In the genomic region with DNA sequence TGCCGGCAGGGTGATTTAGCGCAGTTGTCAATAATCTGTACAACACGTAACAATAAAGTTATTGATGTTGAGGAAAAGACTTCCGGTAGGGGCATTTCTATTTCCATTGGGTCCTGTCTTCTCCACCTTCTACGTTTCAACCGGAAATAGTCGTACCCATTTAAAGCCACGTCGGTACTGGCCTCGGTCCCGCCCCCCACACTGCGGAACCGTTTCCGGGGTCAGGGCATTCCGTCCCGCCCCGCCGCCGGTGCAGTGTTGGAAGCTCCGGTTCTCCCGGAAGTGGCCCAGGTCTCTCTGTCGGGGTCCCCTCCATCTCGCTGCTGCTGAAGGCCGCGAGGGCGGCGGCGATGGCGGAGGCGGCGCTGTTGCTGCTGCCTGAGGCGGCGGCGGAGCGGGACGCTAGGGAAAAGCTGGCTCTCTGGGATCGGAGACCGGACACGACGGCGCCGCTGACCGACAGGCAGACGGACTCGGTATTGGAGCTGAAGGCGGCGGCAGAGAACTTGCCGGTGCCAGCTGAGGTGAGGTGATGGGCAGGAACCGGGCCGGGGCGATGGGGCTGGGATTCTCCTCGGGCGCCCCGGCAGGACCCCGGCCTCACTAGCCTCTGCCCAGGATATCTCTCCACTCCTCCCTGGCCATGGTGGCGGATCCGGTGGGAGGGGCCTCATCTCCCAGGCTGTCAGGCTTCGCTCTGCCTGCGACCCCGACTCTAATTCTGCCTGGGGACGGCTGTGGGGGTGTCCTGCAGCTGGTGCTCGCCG, we compare ENCODE assay signal across 8 cellular contexts. TPM values are rescaled to one million over a fixed set of nuclear protein-coding genes. Genes with fewer than 3 reads are reported as not detected.
DNase-seq lines count a peak whose midpoint lies in the region; ATAC-seq, FAIRE-seq and TF ChIP-seq lines count a peak whose summit lies in the region.

COG3 (plus strand) TSS at position 253 of the 767 bp plus-strand sequence; CDS start at position 351, 98 bp downstream.

- no peaks in the 10 kb centered on the region for H3K9me3 ChIP-seq in OCI-LY3 (ENCODE audit: insufficient read depth, low read length)
- H3K9me3 ChIP-seq in mesodermal cell (ENCODE audit: control insufficient read depth, low read length), result no peaks in the 10 kb centered on the region

- H3K79me2 ChIP-seq in OCI-LY3 (ENCODE audit: low read length), result peaks cover 49% of the 10 kb centered on the region

- peak within 1 kb of the TSS; percentile 64 for H3K27ac ChIP-seq in OCI-LY3 (ENCODE audit: low read length)
- H3K27ac ChIP-seq in mesodermal cell (ENCODE audit: low read depth, low read length, severe bottlenecking), result peak within 1 kb of the TSS; percentile 95

- DNase-seq in DMS 273 (lab: John Stamatoyannopoulos, UW; ENCODE audit: unreplicated experiment) (peak; percentile 96), HuH-7 (ENCODE audit: low spot score) (peak; percentile 84)
- peak; percentile 95 for DNase-seq in activated CD8-positive, alpha-beta memory T cell treated with anti-CD3 and anti-CD28 coated beads, Interleukin-2, amount 50 U/mL, for 48 hours
- DNase-seq in stimulated activated CD8-positive, alpha-beta memory T cell treated with anti-CD3 and anti-CD28 coated beads, Interleukin-15, amount 100 ng/mL, for 4 hours (ENCODE audit: low read depth in 2 of 2), result peak; percentile 86 to 90

- H3K4me3 ChIP-seq in OCI-LY3 (ENCODE audit: low read length) (peak within 1 kb of the TSS; percentile 84), mesodermal cell (ENCODE audit: extremely low read depth, insufficient read depth, low read length, poor library complexity, severe bottlenecking) (peak within 1 kb of the TSS; percentile 79)

- H3K36me3 ChIP-seq in OCI-LY3 (replicated peaks; ENCODE audit: low read depth, low read length) (peaks cover 6% of the 10 kb centered on the region), mesodermal cell (ENCODE audit: control insufficient read depth, insufficient read depth, low read length) (peaks cover 11% of the 10 kb centered on the region)

- H3K4me1 ChIP-seq in OCI-LY3 (ENCODE audit: low read length) (peaks cover 22% of the 10 kb centered on the region), mesodermal cell (ENCODE audit: control insufficient read depth, insufficient read depth, low read length, poor library complexity, severe bottlenecking) (peaks cover 3% of the 10 kb centered on the region)

- 0 out of 2 replicates have a peak, but pooled peaks have one; percentile 6 for TF ChIP-seq CTCF in OCI-LY3 (IDR thresholded peaks at IDR 0.05; ENCODE audit: low read depth, low read length)

- H3K9ac ChIP-seq in OCI-LY3 (ENCODE audit: low read length), result peak within 1 kb of the TSS; percentile 90

- H3K4me2 ChIP-seq in OCI-LY3 (ENCODE audit: low read length), result peak within 1 kb of the TSS; percentile 75

- WGBS in mesodermal cell (ENCODE audit: insufficient coverage in 2 of 2), 2 experiments, result 0 to 1% methylated on average over 40 to 58 of the region's 63 CpGs

- peaks cover 9% of the 10 kb centered on the region; the same call in 1 of the 2 replicates for H4K20me1 ChIP-seq in OCI-LY3 (ENCODE audit: insufficient read depth, low read length)

- peak; percentile 94 for ATAC-seq in GM21515 (IDR thresholded peaks at IDR 0.05; ENCODE audit: unreplicated experiment)

- H2AFZ ChIP-seq in OCI-LY3 (ENCODE audit: low read depth, low read length), result peak within 1 kb of the TSS; percentile 77

- H3K27me3 ChIP-seq in OCI-LY3 (ENCODE audit: low read depth, low read length), result no peaks in the 10 kb centered on the region

- peak; percentile 96 for FAIRE-seq in endometrium (lab: Jason Lieb, UNC)

RNA-seq across cellular contexts. Expression of gene COG3, which starts in this region (rescaled TPM):
- 23.1 TPM for polyA plus RNA-seq in mesodermal cell (2013, experiment 1 of 2)
- 23.8 TPM for polyA plus RNA-seq in mesodermal cell (2013, experiment 2 of 2)

Comparison
In these comparisons a context has a peak if more than half of its experiments do, and no peak if none do; other contexts are left out.
1. Peak in every context shown above with its lines: DNase-seq, ATAC-seq, H3K4me3 ChIP-seq and H3K27ac ChIP-seq.